Comparison of ENCODE assay signal across 1 cellular context in the genomic region with DNA sequence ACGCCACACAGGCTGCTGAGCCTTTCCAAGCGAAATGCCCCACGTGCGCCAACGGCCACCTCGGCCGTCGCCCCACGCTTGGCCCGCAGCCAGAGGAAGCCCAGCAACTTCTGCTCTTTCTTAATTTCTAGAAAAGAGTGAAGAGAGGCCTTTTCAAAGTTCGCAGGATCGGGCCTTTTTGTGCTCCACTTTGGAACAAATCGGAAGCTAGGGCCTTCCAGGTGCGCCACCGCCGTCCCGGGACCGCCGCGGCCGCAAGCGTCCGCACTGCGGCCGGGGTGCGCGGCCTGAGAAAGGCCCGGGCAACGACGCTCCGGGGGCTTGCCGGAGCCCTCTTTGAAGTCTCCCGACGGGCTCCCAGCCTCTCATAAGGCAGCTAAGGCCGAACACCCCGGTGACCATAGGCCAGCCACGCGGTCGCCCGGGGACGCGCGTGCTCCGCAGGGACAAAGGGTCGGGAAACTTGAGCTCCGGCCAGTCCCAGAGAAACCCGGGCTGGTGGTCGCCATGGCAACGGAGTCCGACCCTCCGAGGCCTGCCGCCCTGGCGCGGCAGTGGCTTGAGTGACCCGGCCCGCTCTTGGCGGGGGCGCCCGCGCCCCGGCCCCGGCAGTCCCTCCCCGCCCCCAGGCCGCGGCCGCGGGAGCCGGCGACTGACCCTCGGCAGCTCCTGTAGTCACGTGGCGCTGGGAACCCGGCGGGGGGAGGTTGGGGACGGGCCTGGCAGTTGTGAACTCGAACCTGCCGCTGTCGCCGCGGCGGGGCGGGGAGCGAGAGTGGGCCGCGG.
TF ChIP-seq lines count a peak whose summit lies in the region.

A gene (plus strand): TSS at position 725 of the 786 bp plus-strand sequence. CDS start 890 bp downstream, outside the sequence.

TF ChIP-seq in HepG2, 621 proteins besides CTCF, POLR2A, EP300 and RAD21 (continued from another document and continues in another):
- 0 out of 2 replicates have a peak, but pooled peaks have one; percentile 72 for TF ChIP-seq AHR (CRISPR knock-in tag; IDR thresholded peaks at IDR 0.05)
- TF ChIP-seq ZNF720 (CRISPR knock-in tag; IDR thresholded peaks at IDR 0.05): no peak
- 0 out of 2 replicates have a peak, but pooled peaks have one; percentile 33 for TF ChIP-seq ZNF850 (CRISPR knock-in tag; conservative IDR thresholded peaks at IDR 0.05)
- peak; percentile 77; the same call in 1 of the 2 replicates for TF ChIP-seq ZNF782 (CRISPR knock-in tag; IDR thresholded peaks at IDR 0.05; ENCODE audit: borderline replicate concordance)
- TF ChIP-seq ERF (CRISPR knock-in tag; IDR thresholded peaks at IDR 0.05): peak; percentile 54
- no peak for TF ChIP-seq MLLT10 (CRISPR knock-in tag; IDR thresholded peaks at IDR 0.05)
- TF ChIP-seq RFXAP (CRISPR knock-in tag; IDR thresholded peaks at IDR 0.05; ENCODE audit: borderline replicate concordance): peak; percentile 29; the same call in 1 of the 2 replicates
- TF ChIP-seq ZNF468 (CRISPR knock-in tag; IDR thresholded peaks at IDR 0.05): no peak
- TF ChIP-seq ZNF644 (CRISPR knock-in tag; IDR thresholded peaks at IDR 0.05; ENCODE audit: low read depth): no peak
- peak; percentile 32; the same call in 1 of the 2 replicates for TF ChIP-seq ZNF792 (CRISPR knock-in tag; IDR thresholded peaks at IDR 0.05)
- TF ChIP-seq ZBTB8A (CRISPR knock-in tag; IDR thresholded peaks at IDR 0.05; ENCODE audit: borderline replicate concordance, low read depth): no peak; the same call in 1 of the 2 replicates
- TF ChIP-seq ZNF205 (CRISPR knock-in tag; IDR thresholded peaks at IDR 0.05): peak; percentile 79
- peak; percentile 72 for TF ChIP-seq ARNT2 (CRISPR knock-in tag; IDR thresholded peaks at IDR 0.05; ENCODE audit: low read depth)
- no peak for TF ChIP-seq NFRKB (IDR thresholded peaks at IDR 0.05)
- no peak for TF ChIP-seq KDM1A (CRISPR knock-in tag; IDR thresholded peaks at IDR 0.05)
- TF ChIP-seq, protein P1, sequence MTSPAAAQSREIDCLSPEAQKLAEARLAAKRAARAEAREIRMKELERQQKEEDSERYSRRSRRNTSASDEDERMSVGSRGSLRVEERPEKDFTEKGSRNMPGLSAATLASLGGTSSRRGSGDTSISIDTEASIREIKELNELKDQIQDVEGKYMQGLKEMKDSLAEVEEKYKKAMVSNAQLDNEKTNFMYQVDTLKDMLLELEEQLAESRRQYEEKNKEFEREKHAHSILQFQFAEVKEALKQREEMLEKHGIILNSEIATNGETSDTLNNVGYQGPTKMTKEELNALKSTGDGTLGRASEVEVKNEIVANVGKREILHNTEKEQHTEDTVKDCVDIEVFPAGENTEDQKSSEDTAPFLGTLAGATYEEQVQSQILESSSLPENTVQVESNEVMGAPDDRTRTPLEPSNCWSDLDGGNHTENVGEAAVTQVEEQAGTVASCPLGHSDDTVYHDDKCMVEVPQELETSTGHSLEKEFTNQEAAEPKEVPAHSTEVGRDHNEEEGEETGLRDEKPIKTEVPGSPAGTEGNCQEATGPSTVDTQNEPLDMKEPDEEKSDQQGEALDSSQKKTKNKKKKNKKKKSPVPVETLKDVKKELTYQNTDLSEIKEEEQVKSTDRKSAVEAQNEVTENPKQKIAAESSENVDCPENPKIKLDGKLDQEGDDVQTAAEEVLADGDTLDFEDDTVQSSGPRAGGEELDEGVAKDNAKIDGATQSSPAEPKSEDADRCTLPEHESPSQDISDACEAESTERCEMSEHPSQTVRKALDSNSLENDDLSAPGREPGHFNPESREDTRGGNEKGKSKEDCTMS (CRISPR knock-in tag; conservative IDR thresholded peaks at IDR 0.05): no peak
- peak; percentile 21; the same call in 1 of the 2 replicates for TF ChIP-seq ETV5 (CRISPR knock-in tag; IDR thresholded peaks at IDR 0.05; ENCODE audit: borderline replicate concordance)
- TF ChIP-seq, protein P2, sequence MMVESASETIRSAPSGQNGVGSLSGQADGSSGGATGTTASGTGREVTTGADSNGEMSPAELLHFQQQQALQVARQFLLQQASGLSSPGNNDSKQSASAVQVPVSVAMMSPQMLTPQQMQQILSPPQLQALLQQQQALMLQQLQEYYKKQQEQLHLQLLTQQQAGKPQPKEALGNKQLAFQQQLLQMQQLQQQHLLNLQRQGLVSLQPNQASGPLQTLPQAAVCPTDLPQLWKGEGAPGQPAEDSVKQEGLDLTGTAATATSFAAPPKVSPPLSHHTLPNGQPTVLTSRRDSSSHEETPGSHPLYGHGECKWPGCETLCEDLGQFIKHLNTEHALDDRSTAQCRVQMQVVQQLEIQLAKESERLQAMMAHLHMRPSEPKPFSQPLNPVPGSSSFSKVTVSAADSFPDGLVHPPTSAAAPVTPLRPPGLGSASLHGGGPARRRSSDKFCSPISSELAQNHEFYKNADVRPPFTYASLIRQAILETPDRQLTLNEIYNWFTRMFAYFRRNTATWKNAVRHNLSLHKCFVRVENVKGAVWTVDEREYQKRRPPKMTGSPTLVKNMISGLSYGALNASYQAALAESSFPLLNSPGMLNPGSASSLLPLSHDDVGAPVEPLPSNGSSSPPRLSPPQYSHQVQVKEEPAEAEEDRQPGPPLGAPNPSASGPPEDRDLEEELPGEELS (CRISPR knock-in tag; IDR thresholded peaks at IDR 0.05): no peak
- TF ChIP-seq, protein P3, sequence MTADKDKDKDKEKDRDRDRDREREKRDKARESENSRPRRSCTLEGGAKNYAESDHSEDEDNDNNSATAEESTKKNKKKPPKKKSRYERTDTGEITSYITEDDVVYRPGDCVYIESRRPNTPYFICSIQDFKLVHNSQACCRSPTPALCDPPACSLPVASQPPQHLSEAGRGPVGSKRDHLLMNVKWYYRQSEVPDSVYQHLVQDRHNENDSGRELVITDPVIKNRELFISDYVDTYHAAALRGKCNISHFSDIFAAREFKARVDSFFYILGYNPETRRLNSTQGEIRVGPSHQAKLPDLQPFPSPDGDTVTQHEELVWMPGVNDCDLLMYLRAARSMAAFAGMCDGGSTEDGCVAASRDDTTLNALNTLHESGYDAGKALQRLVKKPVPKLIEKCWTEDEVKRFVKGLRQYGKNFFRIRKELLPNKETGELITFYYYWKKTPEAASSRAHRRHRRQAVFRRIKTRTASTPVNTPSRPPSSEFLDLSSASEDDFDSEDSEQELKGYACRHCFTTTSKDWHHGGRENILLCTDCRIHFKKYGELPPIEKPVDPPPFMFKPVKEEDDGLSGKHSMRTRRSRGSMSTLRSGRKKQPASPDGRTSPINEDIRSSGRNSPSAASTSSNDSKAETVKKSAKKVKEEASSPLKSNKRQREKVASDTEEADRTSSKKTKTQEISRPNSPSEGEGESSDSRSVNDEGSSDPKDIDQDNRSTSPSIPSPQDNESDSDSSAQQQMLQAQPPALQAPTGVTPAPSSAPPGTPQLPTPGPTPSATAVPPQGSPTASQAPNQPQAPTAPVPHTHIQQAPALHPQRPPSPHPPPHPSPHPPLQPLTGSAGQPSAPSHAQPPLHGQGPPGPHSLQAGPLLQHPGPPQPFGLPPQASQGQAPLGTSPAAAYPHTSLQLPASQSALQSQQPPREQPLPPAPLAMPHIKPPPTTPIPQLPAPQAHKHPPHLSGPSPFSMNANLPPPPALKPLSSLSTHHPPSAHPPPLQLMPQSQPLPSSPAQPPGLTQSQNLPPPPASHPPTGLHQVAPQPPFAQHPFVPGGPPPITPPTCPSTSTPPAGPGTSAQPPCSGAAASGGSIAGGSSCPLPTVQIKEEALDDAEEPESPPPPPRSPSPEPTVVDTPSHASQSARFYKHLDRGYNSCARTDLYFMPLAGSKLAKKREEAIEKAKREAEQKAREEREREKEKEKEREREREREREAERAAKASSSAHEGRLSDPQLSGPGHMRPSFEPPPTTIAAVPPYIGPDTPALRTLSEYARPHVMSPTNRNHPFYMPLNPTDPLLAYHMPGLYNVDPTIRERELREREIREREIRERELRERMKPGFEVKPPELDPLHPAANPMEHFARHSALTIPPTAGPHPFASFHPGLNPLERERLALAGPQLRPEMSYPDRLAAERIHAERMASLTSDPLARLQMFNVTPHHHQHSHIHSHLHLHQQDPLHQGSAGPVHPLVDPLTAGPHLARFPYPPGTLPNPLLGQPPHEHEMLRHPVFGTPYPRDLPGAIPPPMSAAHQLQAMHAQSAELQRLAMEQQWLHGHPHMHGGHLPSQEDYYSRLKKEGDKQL (CRISPR knock-in tag; IDR thresholded peaks at IDR 0.05; ENCODE audit: low read depth): no peak
- no peak for TF ChIP-seq THYN1 (CRISPR knock-in tag; IDR thresholded peaks at IDR 0.05; ENCODE audit: borderline replicate concordance, low read depth)
- 0 out of 2 replicates have a peak, but pooled peaks have one; percentile 16 for TF ChIP-seq ZNF136 (CRISPR knock-in tag; IDR thresholded peaks at IDR 0.05; ENCODE audit: low read depth)
- 0 out of 2 replicates have a peak, but pooled peaks have one; percentile 27 for TF ChIP-seq ZNF44 (CRISPR knock-in tag; IDR thresholded peaks at IDR 0.05)
- TF ChIP-seq ZNF431 (CRISPR knock-in tag; IDR thresholded peaks at IDR 0.05; ENCODE audit: borderline replicate concordance, low read depth): no peak; the same call in 1 of the 2 replicates
- no peak for TF ChIP-seq ZNF124 (CRISPR knock-in tag; IDR thresholded peaks at IDR 0.05)
- TF ChIP-seq, protein P4, sequence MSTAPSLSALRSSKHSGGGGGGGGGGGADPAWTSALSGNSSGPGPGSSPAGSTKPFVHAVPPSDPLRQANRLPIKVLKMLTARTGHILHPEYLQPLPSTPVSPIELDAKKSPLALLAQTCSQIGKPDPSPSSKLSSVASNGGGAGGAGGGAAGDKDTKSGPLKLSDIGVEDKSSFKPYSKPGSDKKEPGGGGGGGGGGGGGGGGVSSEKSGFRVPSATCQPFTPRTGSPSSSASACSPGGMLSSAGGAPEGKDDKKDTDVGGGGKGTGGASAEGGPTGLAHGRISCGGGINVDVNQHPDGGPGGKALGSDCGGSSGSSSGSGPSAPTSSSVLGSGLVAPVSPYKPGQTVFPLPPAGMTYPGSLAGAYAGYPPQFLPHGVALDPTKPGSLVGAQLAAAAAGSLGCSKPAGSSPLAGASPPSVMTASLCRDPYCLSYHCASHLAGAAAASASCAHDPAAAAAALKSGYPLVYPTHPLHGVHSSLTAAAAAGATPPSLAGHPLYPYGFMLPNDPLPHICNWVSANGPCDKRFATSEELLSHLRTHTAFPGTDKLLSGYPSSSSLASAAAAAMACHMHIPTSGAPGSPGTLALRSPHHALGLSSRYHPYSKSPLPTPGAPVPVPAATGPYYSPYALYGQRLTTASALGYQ (CRISPR knock-in tag; IDR thresholded peaks at IDR 0.05): peak; percentile 58; the same call in 1 of the 2 replicates
- no peak for TF ChIP-seq NR2F6 (IDR thresholded peaks at IDR 0.05)
- peak; percentile 43; the same call in 1 of the 2 replicates for TF ChIP-seq NR2F6 (CRISPR knock-in tag; IDR thresholded peaks at IDR 0.05)
- TF ChIP-seq POLR2G (IDR thresholded peaks at IDR 0.05; ENCODE audit: low read depth, low read length): peak; percentile 84
- TF ChIP-seq ZBTB38 (CRISPR knock-in tag; IDR thresholded peaks at IDR 0.05): 0 out of 2 replicates have a peak, but pooled peaks have one; percentile 11
- TF ChIP-seq ZFP41 (CRISPR knock-in tag; IDR thresholded peaks at IDR 0.05; ENCODE audit: borderline replicate concordance): no peak; the same call in 1 of the 2 replicates
- peak; percentile 74 for TF ChIP-seq ZNF501 (CRISPR knock-in tag; IDR thresholded peaks at IDR 0.05)
- peak; percentile 45; the same call in 1 of the 2 replicates for TF ChIP-seq ZNF224 (CRISPR knock-in tag; IDR thresholded peaks at IDR 0.05)
- TF ChIP-seq KLF6 (CRISPR knock-in tag; IDR thresholded peaks at IDR 0.05): peak; percentile 80
- no peak for TF ChIP-seq ZNF20 (CRISPR knock-in tag; IDR thresholded peaks at IDR 0.05)
- no peak for TF ChIP-seq SRF (IDR thresholded peaks at IDR 0.05; ENCODE audit: low read depth, low read length)
- TF ChIP-seq, protein P5, sequence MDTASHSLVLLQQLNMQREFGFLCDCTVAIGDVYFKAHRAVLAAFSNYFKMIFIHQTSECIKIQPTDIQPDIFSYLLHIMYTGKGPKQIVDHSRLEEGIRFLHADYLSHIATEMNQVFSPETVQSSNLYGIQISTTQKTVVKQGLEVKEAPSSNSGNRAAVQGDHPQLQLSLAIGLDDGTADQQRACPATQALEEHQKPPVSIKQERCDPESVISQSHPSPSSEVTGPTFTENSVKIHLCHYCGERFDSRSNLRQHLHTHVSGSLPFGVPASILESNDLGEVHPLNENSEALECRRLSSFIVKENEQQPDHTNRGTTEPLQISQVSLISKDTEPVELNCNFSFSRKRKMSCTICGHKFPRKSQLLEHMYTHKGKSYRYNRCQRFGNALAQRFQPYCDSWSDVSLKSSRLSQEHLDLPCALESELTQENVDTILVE (CRISPR knock-in tag; IDR thresholded peaks at IDR 0.05): peak; percentile 87; the same call in 1 of the 2 replicates
- no peak for TF ChIP-seq EEA1 (CRISPR knock-in tag; IDR thresholded peaks at IDR 0.05; ENCODE audit: borderline replicate concordance)
- TF ChIP-seq, protein P6, sequence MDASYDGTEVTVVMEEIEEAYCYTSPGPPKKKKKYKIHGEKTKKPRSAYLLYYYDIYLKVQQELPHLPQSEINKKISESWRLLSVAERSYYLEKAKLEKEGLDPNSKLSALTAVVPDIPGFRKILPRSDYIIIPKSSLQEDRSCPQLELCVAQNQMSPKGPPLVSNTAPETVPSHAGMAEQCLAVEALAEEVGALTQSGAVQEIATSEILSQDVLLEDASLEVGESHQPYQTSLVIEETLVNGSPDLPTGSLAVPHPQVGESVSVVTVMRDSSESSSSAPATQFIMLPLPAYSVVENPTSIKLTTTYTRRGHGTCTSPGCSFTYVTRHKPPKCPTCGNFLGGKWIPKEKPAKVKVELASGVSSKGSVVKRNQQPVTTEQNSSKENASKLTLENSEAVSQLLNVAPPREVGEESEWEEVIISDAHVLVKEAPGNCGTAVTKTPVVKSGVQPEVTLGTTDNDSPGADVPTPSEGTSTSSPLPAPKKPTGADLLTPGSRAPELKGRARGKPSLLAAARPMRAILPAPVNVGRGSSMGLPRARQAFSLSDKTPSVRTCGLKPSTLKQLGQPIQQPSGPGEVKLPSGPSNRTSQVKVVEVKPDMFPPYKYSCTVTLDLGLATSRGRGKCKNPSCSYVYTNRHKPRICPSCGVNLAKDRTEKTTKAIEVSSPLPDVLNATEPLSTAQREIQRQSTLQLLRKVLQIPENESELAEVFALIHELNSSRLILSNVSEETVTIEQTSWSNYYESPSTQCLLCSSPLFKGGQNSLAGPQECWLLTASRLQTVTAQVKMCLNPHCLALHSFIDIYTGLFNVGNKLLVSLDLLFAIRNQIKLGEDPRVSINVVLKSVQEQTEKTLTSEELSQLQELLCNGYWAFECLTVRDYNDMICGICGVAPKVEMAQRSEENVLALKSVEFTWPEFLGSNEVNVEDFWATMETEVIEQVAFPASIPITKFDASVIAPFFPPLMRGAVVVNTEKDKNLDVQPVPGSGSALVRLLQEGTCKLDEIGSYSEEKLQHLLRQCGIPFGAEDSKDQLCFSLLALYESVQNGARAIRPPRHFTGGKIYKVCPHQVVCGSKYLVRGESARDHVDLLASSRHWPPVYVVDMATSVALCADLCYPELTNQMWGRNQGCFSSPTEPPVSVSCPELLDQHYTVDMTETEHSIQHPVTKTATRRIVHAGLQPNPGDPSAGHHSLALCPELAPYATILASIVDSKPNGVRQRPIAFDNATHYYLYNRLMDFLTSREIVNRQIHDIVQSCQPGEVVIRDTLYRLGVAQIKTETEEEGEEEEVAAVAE (CRISPR knock-in tag; IDR thresholded peaks at IDR 0.05; ENCODE audit: borderline replicate concordance): no peak
- peak; percentile 77; the same call in 1 of the 2 replicates for TF ChIP-seq MTA1 (CRISPR knock-in tag; IDR thresholded peaks at IDR 0.05; ENCODE audit: borderline replicate concordance)
- peak; percentile 97; the same call in 1 of the 2 replicates for TF ChIP-seq NFKB2 (CRISPR knock-in tag; IDR thresholded peaks at IDR 0.05; ENCODE audit: borderline replicate concordance)
